1 cellular context compared by ENCODE assay signal in genomic region chr1:150272379-150272840, GRCh38.
TF ChIP-seq lines count a peak whose summit lies in the region.

Gene C1orf54 (plus strand): TSS chr1:150272790. CDS start chr1:150272818, 28 bp downstream.

TF ChIP-seq in HEK293, 187 proteins besides CTCF, POLR2A, EP300 and RAD21 (continued from another document):
- TF ChIP-seq PRDM10 (tag by site-specific recombination; IDR thresholded peaks at IDR 0.05) (peak; percentile 100), ZSCAN18 (tag by site-specific recombination; IDR thresholded peaks at IDR 0.05) (no peak), ZNF335 (tag by site-specific recombination; conservative IDR thresholded peaks at IDR 0.05) (peak; percentile 91), ZNF423 (tag by site-specific recombination; IDR thresholded peaks at IDR 0.05) (no peak), ZNF433 (tag by site-specific recombination; IDR thresholded peaks at IDR 0.05; ENCODE audit: low read depth) (no peak), TSHZ1 (tag by site-specific recombination; IDR thresholded peaks at IDR 0.05; ENCODE audit: borderline replicate concordance) (no peak), KLF9 (tag by site-specific recombination; IDR thresholded peaks at IDR 0.05; ENCODE audit: low read depth) (no peak)
